ENCODE assay signal across 8 cellular contexts in genomic region chr10:97553575-97554100, GRCh38. TPM values are rescaled to one million over a fixed set of nuclear protein-coding genes. Genes with fewer than 3 reads are reported as not detected.
DNase-seq lines count a peak whose midpoint lies in the region; ATAC-seq and TF ChIP-seq lines count a peak whose summit lies in the region.

No MANE protein-coding gene starts in this region.

- H3K27ac Mint-ChIP-seq in activated B cell treated with CpG ODN at 0.5 μM for 24 hours = no peak overlapping the region

- CTCF ChIA-PET in activated B cell treated with CpG ODN at 0.5 μM for 24 hours (lab: Charles Lee) = interaction anchor here (0.6 to 2.8 kb wide), 13 partner anchors 11 to 140 kb away, joined by 3 to 19 read pairs (median 4); no protein-coding TSS in a partner anchor

- H3K36me3 Mint-ChIP-seq in activated B cell treated with CpG ODN at 0.5 μM for 24 hours (ENCODE audit: low read depth) = peaks cover 3% of the 10 kb centered on the region

- POLR2A ChIA-PET in activated B cell treated with CpG ODN at 0.5 μM for 24 hours (lab: Charles Lee) = no interaction called here

- H3K4me1 Mint-ChIP-seq in activated B cell treated with CpG ODN at 0.5 μM for 24 hours = no peaks in the 10 kb centered on the region

- peaks cover 5% of the 10 kb centered on the region for H3K9me3 Mint-ChIP-seq in activated B cell treated with CpG ODN at 0.5 μM for 24 hours

- intact Hi-C loops in activated B cell treated with CpG ODN at 0.5 μM for 24 hours (cut with micrococcal nuclease) = loop anchor here (10.0 kb wide), 1 partner anchor 279 kb away; no protein-coding TSS in a partner anchor

- H3K4me3 Mint-ChIP-seq in activated B cell treated with CpG ODN at 0.5 μM for 24 hours = no peak overlapping the region

- no peak for TF ChIP-seq CTCF in activated B cell treated with CpG ODN at 0.5 μM for 24 hours (IDR thresholded peaks at IDR 0.05)

- peak; percentile 56 for DNase-seq in CD1c-positive myeloid dendritic cell (ENCODE audit: extremely low spot score)
- peak; percentile 9 for DNase-seq in NCI-H1436 treated with DMSO at 0.1 percent for 48 hours (lab: John Stamatoyannopoulos, UW)
- DNase-seq in activated B cell treated with CpG ODN at 0.5 μM for 24 hours = peak; percentile 35
- peak; percentile 33 for DNase-seq in central memory CD4-positive, alpha-beta T cell
- peak; percentile 76 for DNase-seq in kidney tubule cell (ENCODE audit: low spot score)
- peak; percentile 74 for DNase-seq in stimulated activated CD4-positive, alpha-beta T cell treated with anti-CD3 and anti-CD28 coated beads, Interleukin-4, amount 100 ng/mL, for 24 hours

- ATAC-seq in GM21381 (IDR thresholded peaks at IDR 0.05; ENCODE audit: unreplicated experiment) (peak; percentile 73), activated B cell treated with CpG ODN at 0.5 μM for 24 hours (ENCODE audit: low read depth) (peak; percentile 90), HG03135 (IDR thresholded peaks at IDR 0.05; ENCODE audit: unreplicated experiment) (no peak)

- no peaks in the 10 kb centered on the region for H3K27me3 Mint-ChIP-seq in activated B cell treated with CpG ODN at 0.5 μM for 24 hours

RNA-seq across cellular contexts. Expression of gene ANKRD2, which starts 18.9 kb away (rescaled TPM):
- not detected in 2 replicates for total RNA-seq in activated B cell treated with CpG ODN at 0.5 μM for 24 hours

RNA-seq across cellular contexts. Expression of gene HOGA1, which starts 30.6 kb away (rescaled TPM):
- not detected in 2 replicates for total RNA-seq in activated B cell treated with CpG ODN at 0.5 μM for 24 hours

RNA-seq across cellular contexts. Expression of gene C10orf62, which starts 35.9 kb away (rescaled TPM):
- total RNA-seq in activated B cell treated with CpG ODN at 0.5 μM for 24 hours = not detected in 2 replicates

RNA-seq across cellular contexts. Expression of gene UBTD1, which starts 54.9 kb away (rescaled TPM):
- total RNA-seq in activated B cell treated with CpG ODN at 0.5 μM for 24 hours = 0.91 and 1.0 TPM in 2 replicates

RNA-seq across cellular contexts. Expression of gene MMS19, which starts 55.4 kb away (rescaled TPM):
- 83.0 and 89.2 TPM in 2 replicates for total RNA-seq in activated B cell treated with CpG ODN at 0.5 μM for 24 hours

Comparison
In these comparisons a context has a peak if more than half of its experiments do, and no peak if none do; other contexts are left out.
1. DNase-seq: peak in every context shown above with its lines; median percentile 76 in kidney tubule cell; 74 in stimulated activated CD4-positive, alpha-beta T cell treated with anti-CD3 and anti-CD28 coated beads, Interleukin-4, amount 100 ng/mL, for 24 hours; 56 in CD1c-positive myeloid dendritic cell; 35 in activated B cell treated with CpG ODN at 0.5 μM for 24 hours; 33 in central memory CD4-positive, alpha-beta T cell; 9 in NCI-H1436 treated with DMSO at 0.1 percent for 48 hours.